In the genomic region with DNA sequence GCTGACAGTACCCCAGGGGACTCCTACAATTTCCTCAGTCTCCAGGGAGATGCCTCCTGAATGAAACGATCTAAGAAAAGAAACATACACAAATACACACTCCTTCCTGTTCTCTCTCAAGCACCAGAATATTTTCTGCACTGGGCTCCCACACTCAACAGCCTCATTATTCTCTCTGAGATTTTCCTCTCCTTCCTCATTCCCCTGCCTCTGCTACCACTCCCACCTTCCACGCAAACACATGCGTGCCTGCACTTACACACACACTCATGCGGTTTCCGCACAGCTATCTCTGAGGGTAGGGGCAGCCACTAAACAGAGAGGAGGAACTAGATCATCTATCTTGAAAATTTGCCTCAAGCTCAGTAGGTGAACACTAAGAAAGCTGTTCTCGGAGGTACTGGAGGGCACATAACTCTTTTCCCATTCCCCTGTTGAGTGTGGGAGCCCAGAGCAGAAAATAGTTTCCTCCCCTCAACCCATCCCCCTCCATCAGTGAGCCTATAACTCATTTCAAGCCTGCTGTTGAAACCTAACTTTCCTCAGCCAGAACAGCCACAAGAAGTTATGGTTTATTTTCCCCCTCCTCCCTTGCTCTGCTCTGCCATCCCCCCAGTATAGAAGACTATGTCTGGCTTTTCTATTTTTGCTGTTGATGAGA, we compare ENCODE assay signal across 8 cellular contexts.
DNase-seq lines count a peak whose midpoint lies in the region; ATAC-seq and TF ChIP-seq lines count a peak whose summit lies in the region.

No MANE protein-coding gene starts in this region.

- DNase-seq in GF-D8 (lab: John Stamatoyannopoulos, UW): peak; percentile 62
- DNase-seq in GM20000 (ENCODE audit: low spot score): peak; percentile 40
- DNase-seq in activated T-cell treated with anti-CD3 and anti-CD28 coated beads, Interleukin-2, amount 50 U/mL, for 24 hours: no peak
- DNase-seq in memory B cell (ENCODE audit: low spot score in 2 of 2): peak in 1 of 2 donors; percentile 26
- DNase-seq in epidermal melanocyte (ENCODE audit: insufficient read length, low spot score): no peak
- no peak for DNase-seq in COLO668 (lab: John Stamatoyannopoulos, UW; ENCODE audit: unreplicated experiment)

- no peaks in the 10 kb centered on the region for H3K27me3 Mint-ChIP-seq in activated T-cell treated with anti-CD3 and anti-CD28 coated beads, Interleukin-2, amount 50 U/mL, for 24 hours
- no peaks in the 10 kb centered on the region for H3K27me3 Mint-ChIP-seq in memory B cell

- peaks cover 3% of the 10 kb centered on the region for H3K9me3 Mint-ChIP-seq in activated T-cell treated with anti-CD3 and anti-CD28 coated beads, Interleukin-2, amount 50 U/mL, for 24 hours
- peaks cover 2% of the 10 kb centered on the region for H3K9me3 Mint-ChIP-seq in memory B cell

- peaks cover 22% of the 10 kb centered on the region for H3K4me1 Mint-ChIP-seq in activated T-cell treated with anti-CD3 and anti-CD28 coated beads, Interleukin-2, amount 50 U/mL, for 24 hours (ENCODE audit: low read depth)
- peaks cover 5% of the 10 kb centered on the region for H3K4me1 Mint-ChIP-seq in memory B cell

- peak overlapping the region; percentile 53 for H3K4me3 Mint-ChIP-seq in activated T-cell treated with anti-CD3 and anti-CD28 coated beads, Interleukin-2, amount 50 U/mL, for 24 hours
- H3K4me3 Mint-ChIP-seq in memory B cell: peak overlapping the region; percentile 65

- ATAC-seq in HG03520 (IDR thresholded peaks at IDR 0.05; ENCODE audit: unreplicated experiment) (peak; percentile 59), memory B cell (ENCODE audit: low read depth) (peak; percentile 96), GM18520 (IDR thresholded peaks at IDR 0.05; ENCODE audit: unreplicated experiment) (no peak)

- peak overlapping the region; percentile 79 for H3K27ac Mint-ChIP-seq in activated T-cell treated with anti-CD3 and anti-CD28 coated beads, Interleukin-2, amount 50 U/mL, for 24 hours
- H3K27ac Mint-ChIP-seq in memory B cell: no peak overlapping the region

- no peak for TF ChIP-seq CTCF in GM20000 (IDR thresholded peaks at IDR 0.05; ENCODE audit: extremely low read depth, missing control alignments)

- no peaks in the 10 kb centered on the region for H3K36me3 Mint-ChIP-seq in activated T-cell treated with anti-CD3 and anti-CD28 coated beads, Interleukin-2, amount 50 U/mL, for 24 hours (ENCODE audit: low read depth)
- H3K36me3 Mint-ChIP-seq in memory B cell: peaks cover 1% of the 10 kb centered on the region

Comparison
In these comparisons a context has a peak if more than half of its experiments do, and no peak if none do; other contexts are left out.
1. DNase-seq: peak in GF-D8 (single experiment) and GM20000 (single experiment); none in activated T-cell treated with anti-CD3 and anti-CD28 coated beads, Interleukin-2, amount 50 U/mL, for 24 hours (single experiment), epidermal melanocyte (single experiment) and COLO668 (single experiment).